Comparison of ENCODE assay signal across 1 cellular context in the genomic region with DNA sequence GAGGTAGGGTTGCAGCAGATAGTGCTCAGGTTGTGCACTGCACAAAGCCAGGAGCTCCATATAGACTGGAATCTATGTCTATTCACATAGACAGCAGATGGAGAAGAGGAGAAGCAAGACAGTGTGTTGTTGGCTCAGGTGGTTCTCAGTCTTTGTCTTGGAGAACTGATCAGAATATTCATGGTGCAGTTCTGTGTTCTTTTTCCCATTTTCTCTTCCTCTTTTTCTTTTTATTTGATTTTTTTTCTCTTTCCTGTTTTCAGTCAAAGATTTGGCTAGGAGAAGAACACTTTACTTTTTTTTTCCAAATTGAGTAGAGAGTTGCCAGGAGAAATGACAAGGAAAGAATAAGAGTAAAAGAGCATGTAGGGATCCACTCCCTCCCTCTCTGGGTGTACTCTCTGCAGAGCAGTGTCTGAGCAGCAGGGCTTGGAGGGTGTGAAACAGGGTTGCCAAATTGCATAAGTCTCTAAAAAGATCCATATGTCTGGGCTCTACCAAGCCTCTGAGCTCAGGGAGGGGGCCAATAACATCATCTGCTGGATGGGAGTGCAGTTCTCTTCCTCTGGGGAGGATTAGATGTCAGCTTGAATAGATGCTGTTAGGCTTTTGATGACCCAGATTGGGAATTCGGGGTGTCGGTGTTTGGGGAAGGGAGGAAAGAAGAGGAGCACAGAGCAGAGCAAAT.
TF ChIP-seq lines count a peak whose summit lies in the region.

No MANE protein-coding gene starts in this region.

TF ChIP-seq in HepG2, 621 proteins besides CTCF, POLR2A, EP300 and RAD21 (continued from another document):
- TF ChIP-seq, protein P1, sequence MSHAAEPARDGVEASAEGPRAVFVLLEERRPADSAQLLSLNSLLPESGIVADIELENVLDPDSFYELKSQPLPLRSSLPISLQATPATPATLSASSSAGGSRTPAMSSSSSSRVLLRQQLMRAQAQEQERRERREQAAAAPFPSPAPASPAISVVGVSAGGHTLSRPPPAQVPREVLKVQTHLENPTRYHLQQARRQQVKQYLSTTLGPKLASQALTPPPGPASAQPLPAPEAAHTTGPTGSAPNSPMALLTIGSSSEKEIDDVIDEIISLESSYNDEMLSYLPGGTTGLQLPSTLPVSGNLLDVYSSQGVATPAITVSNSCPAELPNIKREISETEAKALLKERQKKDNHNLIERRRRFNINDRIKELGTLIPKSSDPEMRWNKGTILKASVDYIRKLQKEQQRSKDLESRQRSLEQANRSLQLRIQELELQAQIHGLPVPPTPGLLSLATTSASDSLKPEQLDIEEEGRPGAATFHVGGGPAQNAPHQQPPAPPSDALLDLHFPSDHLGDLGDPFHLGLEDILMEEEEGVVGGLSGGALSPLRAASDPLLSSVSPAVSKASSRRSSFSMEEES (CRISPR knock-in tag; IDR thresholded peaks at IDR 0.05), result no peak
- no peak for TF ChIP-seq RBFOX2 (IDR thresholded peaks at IDR 0.05; ENCODE audit: low read depth, low read length)
- TF ChIP-seq ZSCAN20 (CRISPR knock-in tag; IDR thresholded peaks at IDR 0.05; ENCODE audit: borderline replicate concordance), result no peak
- TF ChIP-seq ZBTB8A (CRISPR knock-in tag; IDR thresholded peaks at IDR 0.05; ENCODE audit: borderline replicate concordance, low read depth), result no peak
- no peak for TF ChIP-seq ZNF510 (CRISPR knock-in tag; IDR thresholded peaks at IDR 0.05; ENCODE audit: low read depth)
- TF ChIP-seq FOSL1 (CRISPR knock-in tag; IDR thresholded peaks at IDR 0.05; ENCODE audit: borderline replicate concordance), result no peak
- TF ChIP-seq ZNF10 (CRISPR knock-in tag; IDR thresholded peaks at IDR 0.05; ENCODE audit: borderline replicate concordance, low read depth), result no peak
